In the genomic region with DNA sequence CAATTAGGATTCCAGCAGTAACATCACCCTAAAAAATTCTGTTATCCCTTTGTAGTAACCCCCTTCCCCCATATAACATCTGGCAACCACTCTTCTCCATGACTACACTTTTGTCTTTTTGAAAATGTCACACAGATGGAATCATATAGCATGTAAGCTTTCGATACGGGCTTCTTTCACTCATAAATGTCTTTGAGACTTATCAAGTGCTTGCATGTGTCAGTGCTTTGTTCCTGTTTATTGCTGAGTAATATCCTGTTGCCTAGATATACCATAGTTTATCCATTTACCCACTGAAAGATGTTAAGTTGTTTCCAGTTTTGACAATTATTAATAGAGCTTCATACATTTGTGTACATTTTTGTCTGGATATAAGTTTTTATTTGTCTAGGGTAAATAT, we compare ENCODE assay signal across 1 cellular context.
A peak's percentile ranks its signal among the peaks of the same experiment; 100 is the strongest.
TF ChIP-seq lines count a peak whose summit lies in the region.

No MANE protein-coding gene starts in this region.

TF ChIP-seq in K562, 482 proteins besides CTCF, POLR2A, EP300 and RAD21 (continued from another document and continues in another):
- TF ChIP-seq, protein P1, sequence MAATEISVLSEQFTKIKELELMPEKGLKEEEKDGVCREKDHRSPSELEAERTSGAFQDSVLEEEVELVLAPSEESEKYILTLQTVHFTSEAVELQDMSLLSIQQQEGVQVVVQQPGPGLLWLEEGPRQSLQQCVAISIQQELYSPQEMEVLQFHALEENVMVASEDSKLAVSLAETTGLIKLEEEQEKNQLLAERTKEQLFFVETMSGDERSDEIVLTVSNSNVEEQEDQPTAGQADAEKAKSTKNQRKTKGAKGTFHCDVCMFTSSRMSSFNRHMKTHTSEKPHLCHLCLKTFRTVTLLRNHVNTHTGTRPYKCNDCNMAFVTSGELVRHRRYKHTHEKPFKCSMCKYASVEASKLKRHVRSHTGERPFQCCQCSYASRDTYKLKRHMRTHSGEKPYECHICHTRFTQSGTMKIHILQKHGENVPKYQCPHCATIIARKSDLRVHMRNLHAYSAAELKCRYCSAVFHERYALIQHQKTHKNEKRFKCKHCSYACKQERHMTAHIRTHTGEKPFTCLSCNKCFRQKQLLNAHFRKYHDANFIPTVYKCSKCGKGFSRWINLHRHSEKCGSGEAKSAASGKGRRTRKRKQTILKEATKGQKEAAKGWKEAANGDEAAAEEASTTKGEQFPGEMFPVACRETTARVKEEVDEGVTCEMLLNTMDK (IDR thresholded peaks at IDR 0.05; ENCODE audit: borderline replicate concordance, insufficient read depth, low read depth, low read length, poor library complexity, severe bottlenecking): no peak
- TF ChIP-seq HNRNPUL1 (IDR thresholded peaks at IDR 0.05; ENCODE audit: low read length): no peak
- TF ChIP-seq C11orf30 (IDR thresholded peaks at IDR 0.05; ENCODE audit: low read depth): peak; percentile 75
- peak; percentile 83 for TF ChIP-seq SMARCC2 (IDR thresholded peaks at IDR 0.05; ENCODE audit: low read depth)
- TF ChIP-seq, protein P2, sequence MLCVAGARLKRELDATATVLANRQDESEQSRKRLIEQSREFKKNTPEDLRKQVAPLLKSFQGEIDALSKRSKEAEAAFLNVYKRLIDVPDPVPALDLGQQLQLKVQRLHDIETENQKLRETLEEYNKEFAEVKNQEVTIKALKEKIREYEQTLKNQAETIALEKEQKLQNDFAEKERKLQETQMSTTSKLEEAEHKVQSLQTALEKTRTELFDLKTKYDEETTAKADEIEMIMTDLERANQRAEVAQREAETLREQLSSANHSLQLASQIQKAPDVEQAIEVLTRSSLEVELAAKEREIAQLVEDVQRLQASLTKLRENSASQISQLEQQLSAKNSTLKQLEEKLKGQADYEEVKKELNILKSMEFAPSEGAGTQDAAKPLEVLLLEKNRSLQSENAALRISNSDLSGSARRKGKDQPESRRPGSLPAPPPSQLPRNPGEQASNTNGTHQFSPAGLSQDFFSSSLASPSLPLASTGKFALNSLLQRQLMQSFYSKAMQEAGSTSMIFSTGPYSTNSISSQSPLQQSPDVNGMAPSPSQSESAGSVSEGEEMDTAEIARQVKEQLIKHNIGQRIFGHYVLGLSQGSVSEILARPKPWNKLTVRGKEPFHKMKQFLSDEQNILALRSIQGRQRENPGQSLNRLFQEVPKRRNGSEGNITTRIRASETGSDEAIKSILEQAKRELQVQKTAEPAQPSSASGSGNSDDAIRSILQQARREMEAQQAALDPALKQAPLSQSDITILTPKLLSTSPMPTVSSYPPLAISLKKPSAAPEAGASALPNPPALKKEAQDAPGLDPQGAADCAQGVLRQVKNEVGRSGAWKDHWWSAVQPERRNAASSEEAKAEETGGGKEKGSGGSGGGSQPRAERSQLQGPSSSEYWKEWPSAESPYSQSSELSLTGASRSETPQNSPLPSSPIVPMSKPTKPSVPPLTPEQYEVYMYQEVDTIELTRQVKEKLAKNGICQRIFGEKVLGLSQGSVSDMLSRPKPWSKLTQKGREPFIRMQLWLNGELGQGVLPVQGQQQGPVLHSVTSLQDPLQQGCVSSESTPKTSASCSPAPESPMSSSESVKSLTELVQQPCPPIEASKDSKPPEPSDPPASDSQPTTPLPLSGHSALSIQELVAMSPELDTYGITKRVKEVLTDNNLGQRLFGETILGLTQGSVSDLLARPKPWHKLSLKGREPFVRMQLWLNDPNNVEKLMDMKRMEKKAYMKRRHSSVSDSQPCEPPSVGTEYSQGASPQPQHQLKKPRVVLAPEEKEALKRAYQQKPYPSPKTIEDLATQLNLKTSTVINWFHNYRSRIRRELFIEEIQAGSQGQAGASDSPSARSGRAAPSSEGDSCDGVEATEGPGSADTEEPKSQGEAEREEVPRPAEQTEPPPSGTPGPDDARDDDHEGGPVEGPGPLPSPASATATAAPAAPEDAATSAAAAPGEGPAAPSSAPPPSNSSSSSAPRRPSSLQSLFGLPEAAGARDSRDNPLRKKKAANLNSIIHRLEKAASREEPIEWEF (CRISPR knock-in tag; IDR thresholded peaks at IDR 0.05): no peak
- no peak for TF ChIP-seq ZNF124 (CRISPR knock-in tag; IDR thresholded peaks at IDR 0.05)
- TF ChIP-seq ZNF174 (CRISPR knock-in tag; IDR thresholded peaks at IDR 0.05): no peak
- TF ChIP-seq ZNF583 (CRISPR knock-in tag; IDR thresholded peaks at IDR 0.05): no peak
- TF ChIP-seq NUFIP1 (IDR thresholded peaks at IDR 0.05; ENCODE audit: partially characterized antibody): no peak
- no peak for TF ChIP-seq ZBTB8A (IDR thresholded peaks at IDR 0.05; ENCODE audit: partially characterized antibody)
- no peak for TF ChIP-seq NR2C2 (CRISPR knock-in tag; IDR thresholded peaks at IDR 0.05)
- no peak for TF ChIP-seq NR2C2 (tag; IDR thresholded peaks at IDR 0.05)
- TF ChIP-seq, protein P3, sequence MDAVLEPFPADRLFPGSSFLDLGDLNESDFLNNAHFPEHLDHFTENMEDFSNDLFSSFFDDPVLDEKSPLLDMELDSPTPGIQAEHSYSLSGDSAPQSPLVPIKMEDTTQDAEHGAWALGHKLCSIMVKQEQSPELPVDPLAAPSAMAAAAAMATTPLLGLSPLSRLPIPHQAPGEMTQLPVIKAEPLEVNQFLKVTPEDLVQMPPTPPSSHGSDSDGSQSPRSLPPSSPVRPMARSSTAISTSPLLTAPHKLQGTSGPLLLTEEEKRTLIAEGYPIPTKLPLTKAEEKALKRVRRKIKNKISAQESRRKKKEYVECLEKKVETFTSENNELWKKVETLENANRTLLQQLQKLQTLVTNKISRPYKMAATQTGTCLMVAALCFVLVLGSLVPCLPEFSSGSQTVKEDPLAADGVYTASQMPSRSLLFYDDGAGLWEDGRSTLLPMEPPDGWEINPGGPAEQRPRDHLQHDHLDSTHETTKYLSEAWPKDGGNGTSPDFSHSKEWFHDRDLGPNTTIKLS (IDR thresholded peaks at IDR 0.05; ENCODE audit: borderline replicate concordance, low read depth): no peak
- TF ChIP-seq MYC (IDR thresholded peaks at IDR 0.05; ENCODE audit: low read depth, low read length): no peak
- no peak for TF ChIP-seq MYC (CRISPR knock-in tag; IDR thresholded peaks at IDR 0.05; ENCODE audit: borderline replicate concordance, low read depth)
- TF ChIP-seq ASH1L (IDR thresholded peaks at IDR 0.05; ENCODE audit: borderline replicate concordance, low read depth, partially characterized antibody): no peak
- no peak for TF ChIP-seq TFAM (CRISPR knock-in tag; conservative IDR thresholded peaks at IDR 0.05)
- peak; percentile 98 for TF ChIP-seq SOX6 (IDR thresholded peaks at IDR 0.05)
- TF ChIP-seq RB1 (IDR thresholded peaks at IDR 0.05; ENCODE audit: low read depth): no peak
- TF ChIP-seq, protein P4, sequence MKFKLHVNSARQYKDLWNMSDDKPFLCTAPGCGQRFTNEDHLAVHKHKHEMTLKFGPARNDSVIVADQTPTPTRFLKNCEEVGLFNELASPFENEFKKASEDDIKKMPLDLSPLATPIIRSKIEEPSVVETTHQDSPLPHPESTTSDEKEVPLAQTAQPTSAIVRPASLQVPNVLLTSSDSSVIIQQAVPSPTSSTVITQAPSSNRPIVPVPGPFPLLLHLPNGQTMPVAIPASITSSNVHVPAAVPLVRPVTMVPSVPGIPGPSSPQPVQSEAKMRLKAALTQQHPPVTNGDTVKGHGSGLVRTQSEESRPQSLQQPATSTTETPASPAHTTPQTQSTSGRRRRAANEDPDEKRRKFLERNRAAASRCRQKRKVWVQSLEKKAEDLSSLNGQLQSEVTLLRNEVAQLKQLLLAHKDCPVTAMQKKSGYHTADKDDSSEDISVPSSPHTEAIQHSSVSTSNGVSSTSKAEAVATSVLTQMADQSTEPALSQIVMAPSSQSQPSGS (CRISPR knock-in tag; IDR thresholded peaks at IDR 0.05): no peak
- no peak for TF ChIP-seq DNMT1 (IDR thresholded peaks at IDR 0.05)
- no peak for TF ChIP-seq MED1 (CRISPR knock-in tag; IDR thresholded peaks at IDR 0.05; ENCODE audit: borderline replicate concordance)
- no peak for TF ChIP-seq ZNF584 (CRISPR knock-in tag; IDR thresholded peaks at IDR 0.05; ENCODE audit: low read depth)
- TF ChIP-seq SUPT5H (IDR thresholded peaks at IDR 0.05): no peak
- peak; percentile 65 for TF ChIP-seq GATA2 (CRISPR knock-in tag; IDR thresholded peaks at IDR 0.05)
- TF ChIP-seq CC2D1A (IDR thresholded peaks at IDR 0.05): peak; percentile 83; the same call in 1 of the 2 replicates
- TF ChIP-seq PHB (CRISPR knock-in tag; IDR thresholded peaks at IDR 0.05): no peak
- no peak for TF ChIP-seq GABPB2 (CRISPR knock-in tag; conservative IDR thresholded peaks at IDR 0.05)
- no peak for TF ChIP-seq HOXB6 (CRISPR knock-in tag; IDR thresholded peaks at IDR 0.05; ENCODE audit: borderline replicate concordance)
- no peak; the same call in 1 of the 2 replicates for TF ChIP-seq MEF2A (IDR thresholded peaks at IDR 0.05; ENCODE audit: control insufficient read depth, low read depth, low read length)
- TF ChIP-seq, protein P5, sequence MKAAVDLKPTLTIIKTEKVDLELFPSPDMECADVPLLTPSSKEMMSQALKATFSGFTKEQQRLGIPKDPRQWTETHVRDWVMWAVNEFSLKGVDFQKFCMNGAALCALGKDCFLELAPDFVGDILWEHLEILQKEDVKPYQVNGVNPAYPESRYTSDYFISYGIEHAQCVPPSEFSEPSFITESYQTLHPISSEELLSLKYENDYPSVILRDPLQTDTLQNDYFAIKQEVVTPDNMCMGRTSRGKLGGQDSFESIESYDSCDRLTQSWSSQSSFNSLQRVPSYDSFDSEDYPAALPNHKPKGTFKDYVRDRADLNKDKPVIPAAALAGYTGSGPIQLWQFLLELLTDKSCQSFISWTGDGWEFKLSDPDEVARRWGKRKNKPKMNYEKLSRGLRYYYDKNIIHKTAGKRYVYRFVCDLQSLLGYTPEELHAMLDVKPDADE (conservative IDR thresholded peaks at IDR 0.05; ENCODE audit: control insufficient read depth, low read depth, low read length): no peak
- TF ChIP-seq HDAC8 (tag; IDR thresholded peaks at IDR 0.05): no peak
- TF ChIP-seq POLR2G (IDR thresholded peaks at IDR 0.05; ENCODE audit: low read depth, low read length): no peak
- no peak for TF ChIP-seq ZC3H8 (IDR thresholded peaks at IDR 0.05)
- no peak for TF ChIP-seq EHMT2 (IDR thresholded peaks at IDR 0.05)
- no peak for TF ChIP-seq ATF1 (CRISPR knock-in tag; IDR thresholded peaks at IDR 0.05)
- no peak for TF ChIP-seq ATF1 (tag; IDR thresholded peaks at IDR 0.05)
- TF ChIP-seq ZNF445 (CRISPR knock-in tag; IDR thresholded peaks at IDR 0.05; ENCODE audit: low read depth): no peak
- TF ChIP-seq KDM1A (IDR thresholded peaks at IDR 0.05): peak; percentile 58 to 69
- TF ChIP-seq, protein P6, sequence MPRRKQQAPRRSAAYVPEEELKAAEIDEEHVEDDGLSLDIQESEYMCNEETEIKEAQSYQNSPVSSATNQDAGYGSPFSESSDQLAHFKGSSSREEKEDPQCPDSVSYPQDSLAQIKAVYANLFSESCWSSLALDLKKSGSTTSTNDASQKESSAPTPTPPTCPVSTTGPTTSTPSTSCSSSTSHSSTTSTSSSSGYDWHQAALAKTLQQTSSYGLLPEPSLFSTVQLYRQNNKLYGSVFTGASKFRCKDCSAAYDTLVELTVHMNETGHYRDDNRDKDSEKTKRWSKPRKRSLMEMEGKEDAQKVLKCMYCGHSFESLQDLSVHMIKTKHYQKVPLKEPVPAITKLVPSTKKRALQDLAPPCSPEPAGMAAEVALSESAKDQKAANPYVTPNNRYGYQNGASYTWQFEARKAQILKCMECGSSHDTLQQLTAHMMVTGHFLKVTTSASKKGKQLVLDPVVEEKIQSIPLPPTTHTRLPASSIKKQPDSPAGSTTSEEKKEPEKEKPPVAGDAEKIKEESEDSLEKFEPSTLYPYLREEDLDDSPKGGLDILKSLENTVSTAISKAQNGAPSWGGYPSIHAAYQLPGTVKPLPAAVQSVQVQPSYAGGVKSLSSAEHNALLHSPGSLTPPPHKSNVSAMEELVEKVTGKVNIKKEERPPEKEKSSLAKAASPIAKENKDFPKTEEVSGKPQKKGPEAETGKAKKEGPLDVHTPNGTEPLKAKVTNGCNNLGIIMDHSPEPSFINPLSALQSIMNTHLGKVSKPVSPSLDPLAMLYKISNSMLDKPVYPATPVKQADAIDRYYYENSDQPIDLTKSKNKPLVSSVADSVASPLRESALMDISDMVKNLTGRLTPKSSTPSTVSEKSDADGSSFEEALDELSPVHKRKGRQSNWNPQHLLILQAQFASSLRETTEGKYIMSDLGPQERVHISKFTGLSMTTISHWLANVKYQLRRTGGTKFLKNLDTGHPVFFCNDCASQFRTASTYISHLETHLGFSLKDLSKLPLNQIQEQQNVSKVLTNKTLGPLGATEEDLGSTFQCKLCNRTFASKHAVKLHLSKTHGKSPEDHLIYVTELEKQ (CRISPR knock-in tag; IDR thresholded peaks at IDR 0.05): no peak
- TF ChIP-seq, protein P7, sequence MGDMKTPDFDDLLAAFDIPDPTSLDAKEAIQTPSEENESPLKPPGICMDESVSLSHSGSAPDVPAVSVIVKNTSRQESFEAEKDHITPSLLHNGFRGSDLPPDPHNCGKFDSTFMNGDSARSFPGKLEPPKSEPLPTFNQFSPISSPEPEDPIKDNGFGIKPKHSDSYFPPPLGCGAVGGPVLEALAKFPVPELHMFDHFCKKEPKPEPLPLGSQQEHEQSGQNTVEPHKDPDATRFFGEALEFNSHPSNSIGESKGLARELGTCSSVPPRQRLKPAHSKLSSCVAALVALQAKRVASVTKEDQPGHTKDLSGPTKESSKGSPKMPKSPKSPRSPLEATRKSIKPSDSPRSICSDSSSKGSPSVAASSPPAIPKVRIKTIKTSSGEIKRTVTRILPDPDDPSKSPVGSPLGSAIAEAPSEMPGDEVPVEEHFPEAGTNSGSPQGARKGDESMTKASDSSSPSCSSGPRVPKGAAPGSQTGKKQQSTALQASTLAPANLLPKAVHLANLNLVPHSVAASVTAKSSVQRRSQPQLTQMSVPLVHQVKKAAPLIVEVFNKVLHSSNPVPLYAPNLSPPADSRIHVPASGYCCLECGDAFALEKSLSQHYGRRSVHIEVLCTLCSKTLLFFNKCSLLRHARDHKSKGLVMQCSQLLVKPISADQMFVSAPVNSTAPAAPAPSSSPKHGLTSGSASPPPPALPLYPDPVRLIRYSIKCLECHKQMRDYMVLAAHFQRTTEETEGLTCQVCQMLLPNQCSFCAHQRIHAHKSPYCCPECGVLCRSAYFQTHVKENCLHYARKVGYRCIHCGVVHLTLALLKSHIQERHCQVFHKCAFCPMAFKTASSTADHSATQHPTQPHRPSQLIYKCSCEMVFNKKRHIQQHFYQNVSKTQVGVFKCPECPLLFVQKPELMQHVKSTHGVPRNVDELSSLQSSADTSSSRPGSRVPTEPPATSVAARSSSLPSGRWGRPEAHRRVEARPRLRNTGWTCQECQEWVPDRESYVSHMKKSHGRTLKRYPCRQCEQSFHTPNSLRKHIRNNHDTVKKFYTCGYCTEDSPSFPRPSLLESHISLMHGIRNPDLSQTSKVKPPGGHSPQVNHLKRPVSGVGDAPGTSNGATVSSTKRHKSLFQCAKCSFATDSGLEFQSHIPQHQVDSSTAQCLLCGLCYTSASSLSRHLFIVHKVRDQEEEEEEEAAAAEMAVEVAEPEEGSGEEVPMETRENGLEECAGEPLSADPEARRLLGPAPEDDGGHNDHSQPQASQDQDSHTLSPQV (IDR thresholded peaks at IDR 0.05): peak; percentile 49; the same call in 1 of the 2 replicates
- TF ChIP-seq, protein P8, sequence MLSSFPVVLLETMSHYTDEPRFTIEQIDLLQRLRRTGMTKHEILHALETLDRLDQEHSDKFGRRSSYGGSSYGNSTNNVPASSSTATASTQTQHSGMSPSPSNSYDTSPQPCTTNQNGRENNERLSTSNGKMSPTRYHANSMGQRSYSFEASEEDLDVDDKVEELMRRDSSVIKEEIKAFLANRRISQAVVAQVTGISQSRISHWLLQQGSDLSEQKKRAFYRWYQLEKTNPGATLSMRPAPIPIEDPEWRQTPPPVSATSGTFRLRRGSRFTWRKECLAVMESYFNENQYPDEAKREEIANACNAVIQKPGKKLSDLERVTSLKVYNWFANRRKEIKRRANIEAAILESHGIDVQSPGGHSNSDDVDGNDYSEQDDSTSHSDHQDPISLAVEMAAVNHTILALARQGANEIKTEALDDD (IDR thresholded peaks at IDR 0.05): no peak
